Comparison of ENCODE assay signal across 1 cellular context in genomic region chr18:13101659-13101992, GRCh38.
TF ChIP-seq lines count a peak whose summit lies in the region.

No MANE protein-coding gene starts in this region.

TF ChIP-seq in WTC11, 78 proteins besides CTCF, POLR2A, EP300 and RAD21 (continued from another document):
- TF ChIP-seq ARID4B (CRISPR knock-in tag; IDR thresholded peaks at IDR 0.05; ENCODE audit: borderline replicate concordance), result no peak
